In genomic region chr6:4731996-4732395, GRCh38 we compare ENCODE assay signal across 20 cellular contexts. TPM values are rescaled to one million over a fixed set of nuclear protein-coding genes. Genes with fewer than 3 reads are reported as not detected.
A peak's percentile ranks its signal among the peaks of the same experiment; 100 is the strongest.
DNase-seq lines count a peak whose midpoint lies in the region; ATAC-seq, FAIRE-seq and TF ChIP-seq lines count a peak whose summit lies in the region.
"Had no signal": no experiment of that assay in that cellular context is flagged by ENCODE, and none has a peak within 500 bp of the region (broad histone marks: within the 10 kb centered on the region; RNA-seq: fewer than 3 reads in every experiment).

No MANE protein-coding gene starts in this region.

- H2BK5ac ChIP-seq in H1 (ENCODE audit: low read depth, low read length): no peak overlapping the region

- no peak overlapping the region for H2BK12ac ChIP-seq in H1 (ENCODE audit: low read depth, low read length)

- no peak for TF ChIP-seq POLR2A in H1 (IDR thresholded peaks at IDR 0.05; ENCODE audit: control extremely low read depth in 1 of 2, low read depth in 2 of 2, low read length in 2 of 2)

- H4K8ac ChIP-seq in H1 (ENCODE audit: extremely low read depth, insufficient read depth, low read length): no peak overlapping the region

- no peak overlapping the region for H3K9ac ChIP-seq in H1 (replicated peaks in 1 of 4; ENCODE audit: extremely low read depth in 1 of 4, low read depth in 3 of 4, low read length in 3 of 4)
- H3K9ac ChIP-seq in smooth muscle cell (ENCODE audit: low read depth): no peak overlapping the region
- H3K9ac ChIP-seq: BLaER1 had no signal

- 95% methylated on average over 3 of the region's 3 CpGs; no CpG with 5 or more reads in 1 of the 2 experiments for WGBS in H1 (ENCODE audit: extremely low coverage in 1 of 2, insufficient coverage in 1 of 2, insufficient read length in 1 of 2, insufficient replicate concordance in 2 of 2, low coverage in 1 of 2, low lambda C conversion rate in 2 of 2, missing lambda C conversion rate in 1 of 2), 2 experiments
- WGBS in smooth muscle cell (ENCODE audit: low lambda C conversion rate): 95% methylated on average over 3 of the region's 3 CpGs

- H4K91ac ChIP-seq in H1 (replicated peaks; ENCODE audit: insufficient read length, low read length): no peak overlapping the region

- CTCF ChIA-PET in HEK293 (lab: Yijun Ruan, JAX): no interaction called here
- CTCF ChIA-PET in H1 (lab: Charles Lee; ENCODE audit: partially characterized antibody): no interaction called here

- no peak for TF ChIP-seq RAD21 in H1 (IDR thresholded peaks at IDR 0.05 in 1 of 2, conservative IDR thresholded peaks at IDR 0.05 in 1 of 2; ENCODE audit: low read depth in 2 of 2, low read length in 2 of 2)

- H3K4me2 ChIP-seq in H1 (ENCODE audit: insufficient read depth in 1 of 2, low read depth in 2 of 2, low read length in 2 of 2): no peak overlapping the region
- H3K4me2 ChIP-seq in smooth muscle cell: no peak overlapping the region
- H3K4me2 ChIP-seq: BLaER1 had no signal

- H2AFZ ChIP-seq in H1 (ENCODE audit: low read length) (no peak overlapping the region), smooth muscle cell (ENCODE audit: low read depth) (no peak overlapping the region)
- H2AFZ ChIP-seq: GM23248 had no signal

- DNase-seq in RWPE2 (ENCODE audit: low spot score): no peak
- no peak for DNase-seq in H1 (ENCODE audit: low read depth in 1 of 2, low spot score in 2 of 2)
- DNase-seq in smooth muscle cell (lab: John Stamatoyannopoulos, UW; ENCODE audit: unreplicated experiment): no peak
- DNase-seq in amygdala (lab: John Stamatoyannopoulos, UW): no peak
- DNase-seq in globus pallidus (ENCODE audit: low spot score): no peak
- DNase-seq: Caco-2; CD4-positive, CD25-positive, alpha-beta regulatory T cell; CD8-positive, alpha-beta T cell; DMS153; DND-41; GM23248; H9; HFFc6 had no signal

- no peak for FAIRE-seq in H1 (lab: Jason Lieb, UNC)
- FAIRE-seq: G401.6, GM12892, GM19239 had no signal

- no peak overlapping the region for H3K18ac ChIP-seq in H1 (ENCODE audit: extremely low read depth, low read length)

- no peak for TF ChIP-seq EP300 in H1 (IDR thresholded peaks at IDR 0.05; ENCODE audit: borderline replicate concordance in 1 of 2, low read depth in 2 of 2, low read length in 2 of 2)

- no peak overlapping the region for H3K23ac ChIP-seq in H1 (ENCODE audit: insufficient read length)

- H2BK120ac ChIP-seq in H1 (replicated peaks; ENCODE audit: low read depth, low read length): no peak overlapping the region

- H3F3A ChIP-seq in smooth muscle cell (ENCODE audit: low read depth): peaks cover 15% of the 10 kb centered on the region

- POLR2A ChIA-PET in HEK293 (lab: Yijun Ruan, JAX) (no interaction called here), H1 (lab: Charles Lee; ENCODE audit: partially characterized antibody) (no interaction called here)

- no peaks in the 10 kb centered on the region for H3K9me3 ChIP-seq in HEK293 (ENCODE audit: control insufficient read depth, insufficient read depth, low read depth, low read length)
- H3K9me3 ChIP-seq in RWPE2 (ENCODE audit: severe bottlenecking): peaks cover 4% of the 10 kb centered on the region
- no peaks in the 10 kb centered on the region for H3K9me3 ChIP-seq in H1 (ENCODE audit: insufficient read depth in 2 of 2, low read depth in 1 of 2, low read length in 1 of 2)
- H3K9me3 ChIP-seq in smooth muscle cell (replicated peaks; ENCODE audit: low read depth): no peaks in the 10 kb centered on the region
- H3K9me3 ChIP-seq: BLaER1, Caco-2 had no signal

- H3K27me3 ChIP-seq in RWPE2 (ENCODE audit: insufficient read depth, poor library complexity, severe bottlenecking): no peaks in the 10 kb centered on the region
- no peaks in the 10 kb centered on the region for H3K27me3 ChIP-seq in H1 (replicated peaks in 1 of 4; ENCODE audit: control insufficient read depth in 3 of 4, extremely low read depth in 1 of 4, insufficient read depth in 3 of 4, low read length in 3 of 4)
- H3K27me3 ChIP-seq in smooth muscle cell (ENCODE audit: low read depth): no peaks in the 10 kb centered on the region
- H3K27me3 ChIP-seq: BLaER1 had no signal

- H3K27ac ChIP-seq in HEK293 (ENCODE audit: extremely low read depth, low read depth, low read length) (no peak overlapping the region), RWPE2 (ENCODE audit: poor library complexity, severe bottlenecking) (peak overlapping the region; percentile 92), H1 (ENCODE audit: low read depth, low read length) (no peak overlapping the region), smooth muscle cell (ENCODE audit: low read depth) (peak overlapping the region; percentile 100)
- H3K27ac ChIP-seq: BLaER1, C4-2B had no signal

- no peaks in the 10 kb centered on the region for H3K36me3 ChIP-seq in HEK293 (ENCODE audit: control insufficient read depth in 2 of 2, insufficient read depth in 1 of 2, low read length in 2 of 2)
- H3K36me3 ChIP-seq in RWPE2 (ENCODE audit: low read depth): no peaks in the 10 kb centered on the region
- H3K36me3 ChIP-seq in H1 (ENCODE audit: control insufficient read depth in 2 of 4, insufficient read depth in 4 of 4, low read length in 3 of 4): no peaks in the 10 kb centered on the region
- H3K36me3 ChIP-seq in smooth muscle cell (ENCODE audit: low read depth): no peaks in the 10 kb centered on the region
- H3K36me3 ChIP-seq: BLaER1 had no signal

- H3K23me2 ChIP-seq in H1 (ENCODE audit: low read depth, low read length): no peaks in the 10 kb centered on the region; the same call in 1 of the 2 replicates

- H3K79me2 ChIP-seq in H1 (ENCODE audit: control insufficient read depth in 1 of 2, insufficient read depth in 2 of 2, low read length in 2 of 2) (no peaks in the 10 kb centered on the region), smooth muscle cell (ENCODE audit: low read depth) (no peaks in the 10 kb centered on the region)

- ATAC-seq in RWPE2 (ENCODE audit: low read depth): no peak
- no peak for ATAC-seq in GM19395 (IDR thresholded peaks at IDR 0.05; ENCODE audit: unreplicated experiment)
- ATAC-seq: CD8-positive, alpha-beta T cell had no signal

- TF ChIP-seq CTCF in HEK293 (tag by site-specific recombination; IDR thresholded peaks at IDR 0.05) (no peak), RWPE2 (IDR thresholded peaks at IDR 0.05; ENCODE audit: poor library complexity, severe bottlenecking) (no peak), H1 (IDR thresholded peaks at IDR 0.05; ENCODE audit: control extremely low read depth in 1 of 3, insufficient read depth in 1 of 3, low read depth in 1 of 3, low read length in 3 of 3) (no peak), smooth muscle cell (IDR thresholded peaks at IDR 0.05; ENCODE audit: borderline replicate concordance, insufficient read depth, poor library complexity, severe bottlenecking) (no peak)

- H2AK5ac ChIP-seq in H1 (ENCODE audit: low read depth, low read length): no peak overlapping the region

- no peak overlapping the region for H3K14ac ChIP-seq in H1 (ENCODE audit: insufficient read length)

- no peak overlapping the region for H3K4me3 ChIP-seq in HEK293 (ENCODE audit: low read depth, low read length)
- H3K4me3 ChIP-seq in RWPE2 (ENCODE audit: severe bottlenecking): no peak overlapping the region
- no peak overlapping the region for H3K4me3 ChIP-seq in H1 (ENCODE audit: extremely low read depth in 1 of 4, insufficient read depth in 2 of 4, low read depth in 3 of 4, low read length in 4 of 4)
- H3K4me3 ChIP-seq in smooth muscle cell: no peak overlapping the region
- H3K4me3 ChIP-seq: BLaER1 had no signal

- H2BK20ac ChIP-seq in H1 (ENCODE audit: low read length): no peak overlapping the region

- H4K5ac ChIP-seq in H1 (ENCODE audit: insufficient read length, low read depth, low read length): no peak overlapping the region

- H3K4me1 ChIP-seq in HEK293 (ENCODE audit: control insufficient read depth, insufficient read depth, low read length) (no peaks in the 10 kb centered on the region), RWPE2 (ENCODE audit: insufficient read depth, poor library complexity, severe bottlenecking) (peaks cover 19% of the 10 kb centered on the region), H1 (replicated peaks in 1 of 4; ENCODE audit: control insufficient read depth in 3 of 4, insufficient read depth in 4 of 4, low read length in 3 of 4) (peaks cover 3 to 8% (median 7%) of the 10 kb centered on the region in 4 experiments), smooth muscle cell (ENCODE audit: low read depth) (peaks cover 23% of the 10 kb centered on the region)

- no peaks in the 10 kb centered on the region for H3K79me1 ChIP-seq in H1 (ENCODE audit: low read depth, low read length)

- H3K56ac ChIP-seq in H1 (replicated peaks; ENCODE audit: insufficient read length, low read depth, low read length): no peak overlapping the region

- H3K4ac ChIP-seq in H1 (replicated peaks; ENCODE audit: insufficient read length, low read depth, low read length): no peak overlapping the region

- H4K20me1 ChIP-seq in H1 (replicated peaks in 1 of 2; ENCODE audit: control insufficient read depth in 1 of 2, insufficient read depth in 2 of 2, low read length in 2 of 2) (no peaks in the 10 kb centered on the region), smooth muscle cell (ENCODE audit: low read depth) (no peaks in the 10 kb centered on the region)
- H4K20me1 ChIP-seq: BLaER1 had no signal

- H2BK15ac ChIP-seq in H1 (ENCODE audit: low read length): no peak overlapping the region

TF ChIP-seq in HEK293, 187 proteins besides CTCF, POLR2A, EP300 and RAD21 (continues in another document):
- TF ChIP-seq ZNF146 (tag by site-specific recombination; IDR thresholded peaks at IDR 0.05): no peak

TF ChIP-seq in H1, 55 proteins besides CTCF, POLR2A, EP300 and RAD21:
- TF ChIP-seq HDAC2 (IDR thresholded peaks at IDR 0.05; ENCODE audit: borderline replicate concordance in 1 of 2, low read depth in 2 of 2, low read length in 2 of 2) (no peak), KDM1A (IDR thresholded peaks at IDR 0.05; ENCODE audit: borderline replicate concordance, low read length) (0 out of 2 replicates have a peak, but pooled peaks have one; percentile 6)

RNA-seq across cellular contexts. Expression of gene CDYL, which starts 44.2 kb away (rescaled TPM):
- 113 and 119 TPM in 2 replicates for total RNA-seq in H1 (2021; fragmentation: NEBNext Ultra II Directional; extraction: Animal tissue kit (Norgen Biotek cat#: 25700))
- polyA plus RNA-seq in H1 (2011; rRNA removed): 53.7 and 56.4 TPM in 2 replicates
- polyA plus RNA-seq in H1 (2011; cell fraction: cytosol; rRNA removed): 147 TPM
- 71.5 TPM for polyA plus RNA-seq in H1 (2011; cell fraction: nucleus; rRNA removed)
- 86.0 to 106 TPM (median 98.0 TPM) in 4 replicates for polyA plus RNA-seq in H1 (2012, experiment 1 of 2)
- polyA plus RNA-seq in H1 (2012, experiment 2 of 2): 14.0 TPM
- polyA plus RNA-seq in H1 (2013, experiment 1 of 2): 92.0 TPM
- polyA plus RNA-seq in H1 (2013, experiment 2 of 2): 90.7 TPM
- polyA minus RNA-seq in H1 (2011; rRNA and poly(A)+ RNA removed): 90.6 and 115 TPM in 2 replicates
- 79.0 TPM for polyA minus RNA-seq in H1 (2011; cell fraction: cytosol; rRNA and poly(A)+ RNA removed)
- 156 TPM for polyA minus RNA-seq in H1 (2011; cell fraction: nucleus; rRNA and poly(A)+ RNA removed)
- total RNA-seq in smooth muscle cell: 34.5 and 49.9 TPM in 2 replicates
- 28.7 and 37.2 TPM in 2 replicates for polyA plus RNA-seq in smooth muscle cell

Comparison
In these comparisons a context has a peak if more than half of its experiments do, and no peak if none do; other contexts are left out.
1. H3K27ac ChIP-seq: peak in RWPE2 (single experiment) and smooth muscle cell (single experiment); none in HEK293 (single experiment) and H1 (single experiment).